Comparison of ENCODE assay signal across 26 cellular contexts in the genomic region with DNA sequence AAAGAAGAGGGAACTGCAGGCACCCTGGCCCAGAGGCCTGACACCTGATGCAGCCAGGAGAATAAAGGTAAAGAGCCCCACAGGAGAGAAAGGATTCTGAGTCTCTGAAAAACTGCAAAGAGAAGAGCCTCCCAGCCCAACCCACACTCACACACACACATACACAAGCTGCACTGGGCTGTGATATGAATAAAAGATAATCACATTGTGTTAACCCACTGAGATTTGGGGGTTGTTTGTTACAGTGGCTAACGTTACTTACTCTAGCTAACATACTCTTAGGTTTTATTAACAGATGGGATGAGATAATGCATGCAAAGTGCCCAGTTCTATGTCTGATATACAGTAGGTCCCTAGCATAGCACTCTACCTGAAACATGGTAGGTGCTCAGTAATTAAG.
"Had no signal": no experiment of that assay in that cellular context is flagged by ENCODE, and none has a peak within 500 bp of the region (broad histone marks: within the 10 kb centered on the region; RNA-seq: fewer than 3 reads in every experiment).

No MANE protein-coding gene starts in this region.

- ATAC-seq: activated CD4-positive, CD25-positive, alpha-beta regulatory T cell treated with anti-CD3 and anti-CD28 coated beads, Interleukin-2, amount 50 U/mL, for 24 hours; sciatic nerve; stimulated activated effector memory CD8-positive, alpha-beta T cell treated with anti-CD3 and anti-CD28 coated beads, Interleukin-12 subunit alpha, Interleukin-12 subunit beta, amount 100 ng/mL, for 72 hours; stimulated activated naive CD8-positive, alpha-beta T cell treated with anti-CD3 and anti-CD28 coated beads, Interleukin-15, amount 100 ng/mL, for 72 hours had no signal

- H3K36me3 Mint-ChIP-seq: activated naive CD8-positive, alpha-beta T cell treated with anti-CD3 and anti-CD28 coated beads for 36 hours; stimulated activated effector memory CD8-positive, alpha-beta T cell treated with anti-CD3 and anti-CD28 coated beads, Interleukin-12 subunit alpha, Interleukin-12 subunit beta, amount 100 ng/mL, for 72 hours; type B pancreatic cell had no signal

- H3K27me3 Mint-ChIP-seq: activated naive CD8-positive, alpha-beta T cell treated with anti-CD3 and anti-CD28 coated beads for 36 hours; stimulated activated naive CD8-positive, alpha-beta T cell treated with anti-CD3 and anti-CD28 coated beads, Interleukin-15, amount 100 ng/mL, for 72 hours had no signal

- H3K9me3 ChIP-seq: esophagus squamous epithelium, left ventricle myocardium inferior, neutrophil, pancreas, prostate gland, uterus had no signal

- FAIRE-seq: frontal cortex, pancreas had no signal

- H3K9me3 Mint-ChIP-seq: activated naive CD4-positive, alpha-beta T cell treated with anti-CD3 and anti-CD28 coated beads for 36 hours; activated naive CD8-positive, alpha-beta T cell treated with anti-CD3 and anti-CD28 coated beads for 36 hours; dendritic cell treated with granulocyte-macrophage colony-stimulating factor and Interleukin-4, amounts not matched to agents 40 ng/mL and 50 ng/mL, for 4 days; nephron progenitor cell; stimulated activated effector memory CD8-positive, alpha-beta T cell treated with anti-CD3 and anti-CD28 coated beads, Interleukin-12 subunit alpha, Interleukin-12 subunit beta, amount 100 ng/mL, for 72 hours; stimulated activated naive CD8-positive, alpha-beta T cell treated with anti-CD3 and anti-CD28 coated beads, Interleukin-15, amount 100 ng/mL, for 72 hours; type B pancreatic cell had no signal

- H3K27ac ChIP-seq: esophagus squamous epithelium, left ventricle myocardium inferior, neutrophil, pancreas, prostate gland, skin epidermis, uterus, VCaP had no signal

- H3K4me3 Mint-ChIP-seq: activated naive CD4-positive, alpha-beta T cell treated with anti-CD3 and anti-CD28 coated beads for 36 hours; activated naive CD8-positive, alpha-beta T cell treated with anti-CD3 and anti-CD28 coated beads for 36 hours; dendritic cell treated with granulocyte-macrophage colony-stimulating factor and Interleukin-4, amounts not matched to agents 40 ng/mL and 50 ng/mL, for 4 days; nephron progenitor cell; stimulated activated effector memory CD8-positive, alpha-beta T cell treated with anti-CD3 and anti-CD28 coated beads, Interleukin-12 subunit alpha, Interleukin-12 subunit beta, amount 100 ng/mL, for 72 hours; stimulated activated naive CD8-positive, alpha-beta T cell treated with anti-CD3 and anti-CD28 coated beads, Interleukin-15, amount 100 ng/mL, for 72 hours; type B pancreatic cell had no signal

- DNase-seq: activated CD4-positive, alpha-beta T cell treated with anti-CD3 and anti-CD28 coated beads for 48 hours; activated CD4-positive, alpha-beta T cell treated with anti-CD3 and anti-CD28 coated beads, Interleukin-2, amount 50 U/mL, for 48 hours; activated CD8-positive, alpha-beta memory T cell treated with anti-CD3 and anti-CD28 coated beads for 24 hours; activated effector memory CD4-positive, alpha-beta T cell treated with anti-CD3 and anti-CD28 coated beads, Interleukin-2, amount 50 U/mL, for 16 hours; activated naive CD4-positive, alpha-beta T cell treated with anti-CD3 and anti-CD28 coated beads for 36 hours; activated naive CD8-positive, alpha-beta T cell treated with anti-CD3 and anti-CD28 coated beads for 36 hours; central memory CD4-positive, alpha-beta T cell; esophagus squamous epithelium; nephron progenitor cell; pancreas; retina; stimulated activated CD4-positive, alpha-beta T cell treated with anti-CD3 and anti-CD28 coated beads, Interleukin-4, amount 100 ng/mL, for 24 hours; stimulated activated naive CD8-positive, alpha-beta T cell treated with anti-CD3 and anti-CD28 coated beads, Interleukin-15, amount 100 ng/mL, for 72 hours had no signal

- H3K4me3 ChIP-seq: esophagus squamous epithelium, left ventricle myocardium inferior, lung, pancreas, prostate gland, skin epidermis, uterus had no signal

- H3K36me3 ChIP-seq: esophagus squamous epithelium, left ventricle myocardium inferior, neutrophil, pancreas, prostate gland, uterus had no signal

- H3K27ac Mint-ChIP-seq: activated naive CD4-positive, alpha-beta T cell treated with anti-CD3 and anti-CD28 coated beads for 36 hours; activated naive CD8-positive, alpha-beta T cell treated with anti-CD3 and anti-CD28 coated beads for 36 hours; dendritic cell treated with granulocyte-macrophage colony-stimulating factor and Interleukin-4, amounts not matched to agents 40 ng/mL and 50 ng/mL, for 4 days; nephron progenitor cell; stimulated activated effector memory CD8-positive, alpha-beta T cell treated with anti-CD3 and anti-CD28 coated beads, Interleukin-12 subunit alpha, Interleukin-12 subunit beta, amount 100 ng/mL, for 72 hours; stimulated activated naive CD8-positive, alpha-beta T cell treated with anti-CD3 and anti-CD28 coated beads, Interleukin-15, amount 100 ng/mL, for 72 hours; type B pancreatic cell had no signal

- H3K27me3 ChIP-seq: esophagus squamous epithelium, neutrophil, pancreas, uterus had no signal

- H3K4me1 ChIP-seq: pancreas, prostate gland had no signal
